ENCODE assay signal across 1 cellular context in the genomic region with DNA sequence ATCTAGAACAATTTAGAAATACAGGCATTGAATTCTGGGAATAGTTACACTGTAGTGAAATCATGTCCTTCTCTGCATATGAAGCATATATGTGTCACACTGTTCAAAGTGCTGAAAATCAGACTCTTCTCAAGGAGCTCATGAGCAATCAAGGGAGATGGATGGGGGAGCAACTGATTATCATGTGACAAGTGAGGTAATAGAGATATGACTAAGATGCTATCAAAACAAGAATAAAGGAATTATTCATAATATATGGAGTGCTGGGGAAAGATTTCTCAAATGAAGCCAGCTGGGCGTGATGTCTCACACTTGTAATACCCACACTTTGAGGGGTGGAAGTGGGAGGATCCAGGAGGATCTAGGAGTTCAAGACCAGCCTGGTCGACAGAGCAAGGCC.
TF ChIP-seq lines count a peak whose summit lies in the region.

No MANE protein-coding gene starts in this region.

TF ChIP-seq in A549, 52 proteins besides CTCF, POLR2A, EP300 and RAD21 (continued from another document):
- TF ChIP-seq, protein P1, sequence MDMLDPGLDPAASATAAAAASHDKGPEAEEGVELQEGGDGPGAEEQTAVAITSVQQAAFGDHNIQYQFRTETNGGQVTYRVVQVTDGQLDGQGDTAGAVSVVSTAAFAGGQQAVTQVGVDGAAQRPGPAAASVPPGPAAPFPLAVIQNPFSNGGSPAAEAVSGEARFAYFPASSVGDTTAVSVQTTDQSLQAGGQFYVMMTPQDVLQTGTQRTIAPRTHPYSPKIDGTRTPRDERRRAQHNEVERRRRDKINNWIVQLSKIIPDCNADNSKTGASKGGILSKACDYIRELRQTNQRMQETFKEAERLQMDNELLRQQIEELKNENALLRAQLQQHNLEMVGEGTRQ (IDR thresholded peaks at IDR 0.05), result no peak
- TF ChIP-seq, protein P2, sequence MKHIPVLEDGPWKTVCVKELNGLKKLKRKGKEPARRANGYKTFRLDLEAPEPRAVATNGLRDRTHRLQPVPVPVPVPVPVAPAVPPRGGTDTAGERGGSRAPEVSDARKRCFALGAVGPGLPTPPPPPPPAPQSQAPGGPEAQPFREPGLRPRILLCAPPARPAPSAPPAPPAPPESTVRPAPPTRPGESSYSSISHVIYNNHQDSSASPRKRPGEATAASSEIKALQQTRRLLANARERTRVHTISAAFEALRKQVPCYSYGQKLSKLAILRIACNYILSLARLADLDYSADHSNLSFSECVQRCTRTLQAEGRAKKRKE (CRISPR knock-in tag; IDR thresholded peaks at IDR 0.05; ENCODE audit: low read depth), result no peak
- TF ChIP-seq MAFK (IDR thresholded peaks at IDR 0.05; ENCODE audit: partially characterized antibody), result no peak
- TF ChIP-seq HOXA7 (CRISPR knock-in tag; IDR thresholded peaks at IDR 0.05), result no peak
- TF ChIP-seq, protein P3, sequence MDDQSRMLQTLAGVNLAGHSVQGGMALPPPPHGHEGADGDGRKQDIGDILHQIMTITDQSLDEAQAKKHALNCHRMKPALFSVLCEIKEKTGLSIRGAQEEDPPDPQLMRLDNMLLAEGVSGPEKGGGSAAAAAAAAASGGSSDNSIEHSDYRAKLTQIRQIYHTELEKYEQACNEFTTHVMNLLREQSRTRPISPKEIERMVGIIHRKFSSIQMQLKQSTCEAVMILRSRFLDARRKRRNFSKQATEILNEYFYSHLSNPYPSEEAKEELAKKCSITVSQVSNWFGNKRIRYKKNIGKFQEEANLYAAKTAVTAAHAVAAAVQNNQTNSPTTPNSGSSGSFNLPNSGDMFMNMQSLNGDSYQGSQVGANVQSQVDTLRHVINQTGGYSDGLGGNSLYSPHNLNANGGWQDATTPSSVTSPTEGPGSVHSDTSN (IDR thresholded peaks at IDR 0.05), result no peak
- no peak for TF ChIP-seq TP53 (CRISPR knock-in tag; IDR thresholded peaks at IDR 0.05)
- no peak for TF ChIP-seq ZFP36 (IDR thresholded peaks at IDR 0.05; ENCODE audit: borderline replicate concordance, partially characterized antibody)
- no peak for TF ChIP-seq CBX2 (IDR thresholded peaks at IDR 0.05; ENCODE audit: borderline replicate concordance, low read depth)
- no peak for TF ChIP-seq RFX5 (IDR thresholded peaks at IDR 0.05)
- TF ChIP-seq PHF8 (IDR thresholded peaks at IDR 0.05; ENCODE audit: borderline replicate concordance, low read depth), result no peak
- TF ChIP-seq, protein P4, sequence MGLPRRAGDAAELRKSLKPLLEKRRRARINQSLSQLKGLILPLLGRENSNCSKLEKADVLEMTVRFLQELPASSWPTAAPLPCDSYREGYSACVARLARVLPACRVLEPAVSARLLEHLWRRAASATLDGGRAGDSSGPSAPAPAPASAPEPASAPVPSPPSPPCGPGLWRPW (IDR thresholded peaks at IDR 0.05), result peak; percentile 42; the same call in 1 of the 2 replicates
